8 cellular contexts compared by ENCODE assay signal in genomic region chr17:38285994-38286393, GRCh38. TPM values are rescaled to one million over a fixed set of nuclear protein-coding genes. Genes with fewer than 3 reads are reported as not detected.
DNase-seq lines count a peak whose midpoint lies in the region; ATAC-seq, FAIRE-seq and TF ChIP-seq lines count a peak whose summit lies in the region.
"Not testable (repeated sequence)": the region's sequence is repeated elsewhere in the genome, so short reads cannot be mapped to it uniquely, and the experiment has no call there.

No MANE protein-coding gene starts in this region.

- H3K4me3 Mint-ChIP-seq in astrocyte (ENCODE audit: unreplicated experiment); stimulated activated naive CD8-positive, alpha-beta T cell treated with anti-CD3 and anti-CD28 coated beads, Interleukin-15, amount 100 ng/mL, for 72 hours: not testable (repeated sequence)

- not testable (repeated sequence) for FAIRE-seq in astrocyte (lab: Jason Lieb, UNC)

- H3K4me3 ChIP-seq in ACC112 (ENCODE audit: low read depth, low read length); KMS-11 (IDR thresholded peaks at IDR 0.05; ENCODE audit: insufficient read depth, low read depth, low read length); astrocyte (ENCODE audit: insufficient read depth, low read depth, low read length); left lung: not testable (repeated sequence)

- H3K4me1 ChIP-seq in ACC112 (ENCODE audit: control insufficient read depth, insufficient read depth, low read length, unreplicated experiment); astrocyte (ENCODE audit: insufficient read depth, low read length); left lung: not testable (repeated sequence)
- peaks cover 31% of the 10 kb centered on the region for H3K4me1 ChIP-seq in KMS-11 (ENCODE audit: low read depth, poor library complexity, severe bottlenecking)

- not testable (repeated sequence) for H3K9me3 ChIP-seq in astrocyte (ENCODE audit: insufficient read depth, low read depth, low read length); left lung

- not testable (repeated sequence) for H3K36me3 ChIP-seq in ACC112 (ENCODE audit: insufficient read depth, low read length); KMS-11 (ENCODE audit: insufficient read depth); astrocyte (ENCODE audit: insufficient read depth, low read length); left lung

- not testable (repeated sequence) for H3K27me3 Mint-ChIP-seq in astrocyte (ENCODE audit: low read depth, unreplicated experiment); stimulated activated naive CD8-positive, alpha-beta T cell treated with anti-CD3 and anti-CD28 coated beads, Interleukin-15, amount 100 ng/mL, for 72 hours

- DNase-seq in EL (peak; percentile 16), astrocyte (ENCODE audit: low read depth) (peak; percentile 23)
- DNase-seq in left lung; stimulated activated naive CD8-positive, alpha-beta T cell treated with anti-CD3 and anti-CD28 coated beads, Interleukin-15, amount 100 ng/mL, for 72 hours: not testable (repeated sequence)

- not testable (repeated sequence) for H3K9me3 Mint-ChIP-seq in astrocyte (ENCODE audit: unreplicated experiment); stimulated activated naive CD8-positive, alpha-beta T cell treated with anti-CD3 and anti-CD28 coated beads, Interleukin-15, amount 100 ng/mL, for 72 hours

- H3K27ac ChIP-seq in ACC112 (ENCODE audit: low read depth, low read length): peak overlapping the region; percentile 68
- peak overlapping the region; percentile 51 for H3K27ac ChIP-seq in KMS-11
- not testable (repeated sequence) for H3K27ac ChIP-seq in astrocyte (ENCODE audit: low read depth, low read length); left lung

- not testable (repeated sequence) for H4K20me1 ChIP-seq in KMS-11 (ENCODE audit: insufficient read depth); astrocyte (ENCODE audit: insufficient read depth, low read length)

- intact Hi-C loops in left lung (cut with DNase I): not testable (repeated sequence)

- not testable (repeated sequence) for H2AFZ ChIP-seq in ACC112 (ENCODE audit: low read length, unreplicated experiment); astrocyte (ENCODE audit: low read depth, low read length)
- H2AFZ ChIP-seq in KMS-11 (ENCODE audit: low read depth): peak overlapping the region; percentile 64; the same call in 1 of the 2 replicates

- ATAC-seq in SK-N-SH treated with all-trans-retinoic acid at 6 μM for 48 hours: peak; percentile 46
- peak; percentile 52 for ATAC-seq in esophagus mucosa
- ATAC-seq in left lung: peak; percentile 11
- ATAC-seq in stimulated activated naive CD8-positive, alpha-beta T cell treated with anti-CD3 and anti-CD28 coated beads, Interleukin-15, amount 100 ng/mL, for 72 hours: peak; percentile 18

- not testable (repeated sequence) for H3K27ac Mint-ChIP-seq in astrocyte (ENCODE audit: unreplicated experiment); stimulated activated naive CD8-positive, alpha-beta T cell treated with anti-CD3 and anti-CD28 coated beads, Interleukin-15, amount 100 ng/mL, for 72 hours

- not testable (repeated sequence) for H3K4me1 Mint-ChIP-seq in astrocyte (ENCODE audit: low read depth, unreplicated experiment); stimulated activated naive CD8-positive, alpha-beta T cell treated with anti-CD3 and anti-CD28 coated beads, Interleukin-15, amount 100 ng/mL, for 72 hours

- H3K36me3 Mint-ChIP-seq in astrocyte (ENCODE audit: low read depth, unreplicated experiment): not testable (repeated sequence)

- not testable (repeated sequence) for TF ChIP-seq CTCF in KMS-11 (conservative IDR thresholded peaks at IDR 0.05; ENCODE audit: low read depth, low read length); astrocyte (IDR thresholded peaks at IDR 0.05; ENCODE audit: insufficient read depth, low read depth, low read length); left lung (IDR thresholded peaks at IDR 0.05)

- peak overlapping the region; percentile 92; the same call in 1 of the 2 replicates for H3K4me2 ChIP-seq in KMS-11
- H3K4me2 ChIP-seq in astrocyte (ENCODE audit: low read length): not testable (repeated sequence)

- H3K79me2 ChIP-seq in ACC112 (ENCODE audit: control insufficient read depth, insufficient read depth, low read length, unreplicated experiment); KMS-11 (ENCODE audit: insufficient read depth, low read depth); astrocyte (ENCODE audit: insufficient read depth, low read length): not testable (repeated sequence)

- H3K9ac ChIP-seq in KMS-11: peak overlapping the region; percentile 35; the same call in 1 of the 2 replicates
- H3K9ac ChIP-seq in astrocyte (ENCODE audit: low read length): not testable (repeated sequence)

- not testable (repeated sequence) for H3K27me3 ChIP-seq in ACC112 (ENCODE audit: insufficient read depth, low read length); KMS-11 (ENCODE audit: insufficient read depth, low read depth); astrocyte (ENCODE audit: insufficient read depth, low read length); left lung

RNA-seq across cellular contexts. Expression of gene MRPL45, which starts 11.0 kb away (rescaled TPM):
- total RNA-seq in astrocyte (30.0 and 34.3 TPM in 2 replicates), esophagus mucosa (27.1 TPM), left lung (10 to 100 TPM; 24.4 to 28.4 TPM)

RNA-seq across cellular contexts. Expression of gene GPR179, which starts 57.8 kb away (rescaled TPM):
- total RNA-seq in astrocyte (0.07 and 0.10 TPM in 2 replicates), esophagus mucosa (not detected), left lung (under 1 TPM in 1 of 2 donors, not detected in 1; 0.50 TPM)
